Comparison of ENCODE assay signal across 9 cellular contexts in the genomic region with DNA sequence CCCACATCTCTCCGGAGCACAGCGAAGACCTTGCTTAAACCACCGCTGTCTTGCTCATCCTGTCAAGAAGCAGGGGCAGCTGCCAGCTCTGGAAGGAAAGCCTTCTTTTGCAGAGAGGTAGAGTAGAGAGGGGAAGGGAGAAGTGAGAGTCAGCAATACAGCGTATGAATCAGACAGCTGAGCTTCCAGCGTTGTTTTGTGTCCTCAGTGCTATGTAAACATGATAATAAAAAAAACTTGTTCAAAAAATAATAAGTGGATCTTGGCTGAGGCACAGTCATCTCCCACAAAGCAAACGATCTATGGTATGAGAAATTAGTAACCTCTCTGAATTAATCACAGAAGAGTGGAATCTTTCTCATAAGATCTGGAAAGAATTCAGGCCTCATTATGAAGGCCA. TPM values are rescaled to one million over a fixed set of nuclear protein-coding genes. Genes with fewer than 3 reads are reported as not detected.
A peak's percentile ranks its signal among the peaks of the same experiment; 100 is the strongest.
DNase-seq lines count a peak whose midpoint lies in the region; ATAC-seq lines count a peak whose summit lies in the region.
"Had no signal": no experiment of that assay in that cellular context is flagged by ENCODE, and none has a peak within 500 bp of the region (broad histone marks: within the 10 kb centered on the region; RNA-seq: fewer than 3 reads in every experiment).

No MANE protein-coding gene starts in this region.

- H3K27me3 ChIP-seq in ACC112 (ENCODE audit: insufficient read depth, low read length) = no peaks in the 10 kb centered on the region

- ATAC-seq in GM19463 (IDR thresholded peaks at IDR 0.05; ENCODE audit: unreplicated experiment) (peak; percentile 48), T-cell (replicated peaks in 1 of 4) (peak in 2 of 4 experiments; percentile 54), HG03342 (IDR thresholded peaks at IDR 0.05; ENCODE audit: unreplicated experiment) (no peak)

- H3K9me3 Mint-ChIP-seq in T-cell = no peaks in the 10 kb centered on the region

- no peaks in the 10 kb centered on the region for H3K36me3 Mint-ChIP-seq in T-cell
- H3K36me3 Mint-ChIP-seq: activated naive CD8-positive, alpha-beta T cell had no signal

- CTCF ChIA-PET in T-cell (lab: Charles Lee) = interaction anchor here in 1 of 2 donors (0.6 kb wide), 1 partner anchor 682 kb away, joined by 3 read pairs; no protein-coding TSS in a partner anchor

- peak overlapping the region; percentile 48 for H3K4me3 ChIP-seq in ACC112 (ENCODE audit: low read depth, low read length)

- peak overlapping the region; percentile 17 for H2AFZ ChIP-seq in ACC112 (ENCODE audit: low read length, unreplicated experiment)

- peak overlapping the region; percentile 70 to 86 for H3K27ac Mint-ChIP-seq in T-cell
- H3K27ac Mint-ChIP-seq: activated naive CD8-positive, alpha-beta T cell had no signal

- H3K79me2 ChIP-seq in ACC112 (ENCODE audit: control insufficient read depth, insufficient read depth, low read length, unreplicated experiment) = no peaks in the 10 kb centered on the region

- POLR2A ChIA-PET in T-cell (lab: Charles Lee) = interaction anchor here in 1 of 2 donors (0.7 kb wide), 2 partner anchors 14 to 359 kb away, joined by 3 read pairs; no protein-coding TSS in a partner anchor

- peaks cover 21 to 40% (median 34%) of the 10 kb centered on the region in 3 donors for H3K4me1 Mint-ChIP-seq in T-cell

- H3K4me3 Mint-ChIP-seq in T-cell = peak overlapping the region in 2 of 3 donors; percentile 76 to 79
- H3K4me3 Mint-ChIP-seq: activated naive CD8-positive, alpha-beta T cell had no signal

- DNase-seq in T-cell (peak in 1 of 34 experiments; percentile 15), kidney tubule cell (ENCODE audit: low spot score) (peak; percentile 57), cerebellum (ENCODE audit: low spot score) (no peak), NCI-H146 (lab: John Stamatoyannopoulos, UW) (no peak), islet precursor cell (no peak)

- H3K27me3 Mint-ChIP-seq in T-cell = peaks cover 0 to 24% of the 10 kb centered on the region in 2 donors

- H3K36me3 ChIP-seq in ACC112 (ENCODE audit: insufficient read depth, low read length) = no peaks in the 10 kb centered on the region

- peak overlapping the region; percentile 33 for H3K27ac ChIP-seq in ACC112 (ENCODE audit: low read depth, low read length)

- peaks cover 4% of the 10 kb centered on the region for H3K4me1 ChIP-seq in ACC112 (ENCODE audit: control insufficient read depth, insufficient read depth, low read length, unreplicated experiment)

RNA-seq across cellular contexts. Expression of gene CHST15, which starts 29.7 kb away (rescaled TPM):
- total RNA-seq in T-cell (1 to 10 TPM in 4 of 5 donors, under 1 TPM in 1; 0.95 to 4.2 (median 1.3) TPM), cerebellum (36.7 TPM)
